Comparison of ENCODE assay signal across 9 cellular contexts in genomic region chr7:139916717-139917395, GRCh38.
DNase-seq lines count a peak whose midpoint lies in the region; ATAC-seq, FAIRE-seq and TF ChIP-seq lines count a peak whose summit lies in the region.
"Had no signal": no experiment of that assay in that cellular context is flagged by ENCODE, and none has a peak within 500 bp of the region (broad histone marks: within the 10 kb centered on the region; RNA-seq: fewer than 3 reads in every experiment).

No MANE protein-coding gene starts in this region.

- peak overlapping the region; percentile 75 for H3K27ac Mint-ChIP-seq in activated CD8-positive, alpha-beta T cell treated with anti-CD3 and anti-CD28 coated beads for 36 hours
- H3K27ac Mint-ChIP-seq in activated CD8-positive, alpha-beta T cell treated with anti-CD3 and anti-CD28 coated beads, Interleukin-2, amount 10 ng/mL, durations not matched to agents 7 days and 5 days, result no peak overlapping the region
- H3K27ac Mint-ChIP-seq: CD4-positive, alpha-beta T cell had no signal

- no peaks in the 10 kb centered on the region for H3K9me3 Mint-ChIP-seq in activated CD8-positive, alpha-beta T cell treated with anti-CD3 and anti-CD28 coated beads for 36 hours
- no peaks in the 10 kb centered on the region for H3K9me3 Mint-ChIP-seq in activated CD8-positive, alpha-beta T cell treated with anti-CD3 and anti-CD28 coated beads, Interleukin-2, amount 10 ng/mL, durations not matched to agents 7 days and 5 days (ENCODE audit: insufficient read depth)
- H3K9me3 Mint-ChIP-seq: CD4-positive, alpha-beta T cell had no signal

- H3K36me3 Mint-ChIP-seq in activated CD8-positive, alpha-beta T cell treated with anti-CD3 and anti-CD28 coated beads for 36 hours (ENCODE audit: low read depth), result no peaks in the 10 kb centered on the region
- H3K36me3 Mint-ChIP-seq in activated CD8-positive, alpha-beta T cell treated with anti-CD3 and anti-CD28 coated beads, Interleukin-2, amount 10 ng/mL, durations not matched to agents 7 days and 5 days (ENCODE audit: low read depth), result no peaks in the 10 kb centered on the region

- TF ChIP-seq CTCF in activated CD8-positive, alpha-beta T cell treated with anti-CD3 and anti-CD28 coated beads for 36 hours (IDR thresholded peaks at IDR 0.05), result no peak

- CTCF ChIA-PET in activated CD8-positive, alpha-beta T cell treated with anti-CD3 and anti-CD28 coated beads for 36 hours (lab: Charles Lee), result interaction anchor here (1.0 to 3.0 kb wide), 3 partner anchors 50 to 560 kb away, joined by 3 to 16 read pairs (median 3); no protein-coding TSS in a partner anchor
- CTCF ChIA-PET in activated CD8-positive, alpha-beta T cell treated with anti-CD3 and anti-CD28 coated beads, Interleukin-2, amount 10 ng/mL, durations not matched to agents 7 days and 5 days (lab: Charles Lee), result interaction anchor here (0.6 to 2.6 kb wide), 7 partner anchors 15 to 387 kb away, joined by 3 to 11 read pairs (median 3); no protein-coding TSS in a partner anchor

- intact Hi-C loops in activated CD8-positive, alpha-beta T cell treated with anti-CD3 and anti-CD28 coated beads for 36 hours (cut with micrococcal nuclease), result loop anchor here (10.0 kb wide), 1 partner anchor 142 kb away; the partner anchor contains the start of gene HIPK2

- H3K4me3 Mint-ChIP-seq in activated CD8-positive, alpha-beta T cell treated with anti-CD3 and anti-CD28 coated beads for 36 hours, result no peak overlapping the region
- H3K4me3 Mint-ChIP-seq in activated CD8-positive, alpha-beta T cell treated with anti-CD3 and anti-CD28 coated beads, Interleukin-2, amount 10 ng/mL, durations not matched to agents 7 days and 5 days, result no peak overlapping the region
- H3K4me3 Mint-ChIP-seq: CD4-positive, alpha-beta T cell had no signal

- no peak for FAIRE-seq in RCC 7860 (lab: Jason Lieb, UNC)

- peaks cover 4% of the 10 kb centered on the region for H3K27me3 Mint-ChIP-seq in activated CD8-positive, alpha-beta T cell treated with anti-CD3 and anti-CD28 coated beads for 36 hours
- H3K27me3 Mint-ChIP-seq in activated CD8-positive, alpha-beta T cell treated with anti-CD3 and anti-CD28 coated beads, Interleukin-2, amount 10 ng/mL, durations not matched to agents 7 days and 5 days (ENCODE audit: low read depth), result peaks cover 2% of the 10 kb centered on the region
- H3K27me3 Mint-ChIP-seq: CD4-positive, alpha-beta T cell had no signal

- DNase-seq in activated CD8-positive, alpha-beta T cell treated with anti-CD3 and anti-CD28 coated beads for 36 hours, result peak; percentile 54
- no peak for DNase-seq in activated CD8-positive, alpha-beta T cell treated with anti-CD3 and anti-CD28 coated beads, Interleukin-2, amount 10 ng/mL, durations not matched to agents 7 days and 5 days
- DNase-seq in RCC 7860 (ENCODE audit: low spot score) (peak; percentile 19), putamen (ENCODE audit: low spot score) (no peak), AG20443 (ENCODE audit: low spot score) (no peak), activated gamma-delta T cell treated with Interleukin-2 at 50 U/mL for 16 hours (no peak)
- peak; percentile 23 for DNase-seq in stimulated activated naive CD8-positive, alpha-beta T cell treated with anti-CD3 and anti-CD28 coated beads, Interleukin-15, Interleukin-2, amounts not matched to agents 100 U/mL and 50 U/mL, for 24 hours

- POLR2A ChIA-PET in activated CD8-positive, alpha-beta T cell treated with anti-CD3 and anti-CD28 coated beads for 36 hours (lab: Charles Lee), result interaction anchor here (1.1 to 1.8 kb wide), 3 partner anchors 20 to 76 kb away, joined by 3 read pairs; no protein-coding TSS in a partner anchor
- POLR2A ChIA-PET in activated CD8-positive, alpha-beta T cell treated with anti-CD3 and anti-CD28 coated beads, Interleukin-2, amount 10 ng/mL, durations not matched to agents 7 days and 5 days (lab: Charles Lee), result interaction anchor here (0.6 kb wide), 1 partner anchor 815 kb away, joined by 3 read pairs; no protein-coding TSS in a partner anchor

- H3K4me1 Mint-ChIP-seq in activated CD8-positive, alpha-beta T cell treated with anti-CD3 and anti-CD28 coated beads for 36 hours (ENCODE audit: low read depth), result peaks cover 18% of the 10 kb centered on the region
- peaks cover 22% of the 10 kb centered on the region for H3K4me1 Mint-ChIP-seq in activated CD8-positive, alpha-beta T cell treated with anti-CD3 and anti-CD28 coated beads, Interleukin-2, amount 10 ng/mL, durations not matched to agents 7 days and 5 days (ENCODE audit: low read depth)

- peak; percentile 47 for ATAC-seq in activated CD8-positive, alpha-beta T cell treated with anti-CD3 and anti-CD28 coated beads for 36 hours
- ATAC-seq in activated CD8-positive, alpha-beta T cell treated with anti-CD3 and anti-CD28 coated beads, Interleukin-2, amount 10 ng/mL, durations not matched to agents 7 days and 5 days, result no peak
- peak; percentile 75 for ATAC-seq in HG02763 (IDR thresholded peaks at IDR 0.05; ENCODE audit: unreplicated experiment)
- peak; percentile 14 for ATAC-seq in stimulated activated naive CD8-positive, alpha-beta T cell treated with anti-CD3 and anti-CD28 coated beads, Interleukin-15, Interleukin-2, amounts not matched to agents 100 U/mL and 50 U/mL, for 24 hours

Comparison
In these comparisons a context has a peak if more than half of its experiments do, and no peak if none do; other contexts are left out.
1. DNase-seq: peak in activated CD8-positive, alpha-beta T cell treated with anti-CD3 and anti-CD28 coated beads for 36 hours (single experiment), RCC 7860 (single experiment) and stimulated activated naive CD8-positive, alpha-beta T cell treated with anti-CD3 and anti-CD28 coated beads, Interleukin-15, Interleukin-2, amounts not matched to agents 100 U/mL and 50 U/mL, for 24 hours (single experiment); none in activated CD8-positive, alpha-beta T cell treated with anti-CD3 and anti-CD28 coated beads, Interleukin-2, amount 10 ng/mL, durations not matched to agents 7 days and 5 days (single experiment), putamen (single experiment), AG20443 (single experiment) and activated gamma-delta T cell treated with Interleukin-2 at 50 U/mL for 16 hours (single experiment).